ENCODE assay signal across 7 cellular contexts in the genomic region with DNA sequence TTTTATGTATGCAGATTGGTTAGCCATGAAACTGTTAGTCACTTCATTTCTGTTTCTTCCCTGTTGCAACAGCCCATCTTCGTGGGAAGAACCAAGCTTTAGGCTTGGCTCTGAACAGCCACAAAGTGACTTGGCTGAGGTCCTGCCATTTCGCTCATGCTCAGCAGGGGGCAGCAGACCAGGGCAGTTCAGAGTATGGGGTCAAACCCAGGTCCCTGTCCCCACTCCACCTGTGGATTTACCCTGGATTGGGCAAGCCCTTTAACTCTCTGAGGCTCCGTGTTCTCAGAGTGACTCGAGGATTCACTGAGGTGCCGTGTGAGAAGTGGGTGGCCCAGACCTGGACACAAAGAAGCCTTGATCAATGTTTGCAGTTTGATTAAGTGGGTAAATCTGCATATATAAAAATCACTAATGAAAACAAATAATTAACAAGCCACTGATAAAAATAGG. TPM values are rescaled to one million over a fixed set of nuclear protein-coding genes. Genes with fewer than 3 reads are reported as not detected.
DNase-seq lines count a peak whose midpoint lies in the region; ATAC-seq and TF ChIP-seq lines count a peak whose summit lies in the region.

No MANE protein-coding gene starts in this region.

- H3K4me3 Mint-ChIP-seq in activated CD4-positive, alpha-beta T cell treated with anti-CD3 and anti-CD28 coated beads, Interleukin-2, amount 10 ng/mL, durations not matched to agents 7 days and 5 days = no peak overlapping the region
- H3K4me3 Mint-ChIP-seq in endodermal cell (no peak overlapping the region), naive B cell (no peak overlapping the region)

- no peak overlapping the region for H3K4me3 ChIP-seq in GM12864 (ENCODE audit: low read depth, low read length)
- H3K4me3 ChIP-seq in endodermal cell (ENCODE audit: low read length) = no peak overlapping the region
- no peak overlapping the region for H3K4me3 ChIP-seq in aorta (ENCODE audit: low read length in 2 of 2)

- no peak for DNase-seq in GM12864 (ENCODE audit: low read depth)
- DNase-seq in NCI-H1105 treated with DMSO at 0.1 percent for 48 hours (lab: John Stamatoyannopoulos, UW) = peak; percentile 55
- DNase-seq in activated CD4-positive, alpha-beta T cell treated with anti-CD3 and anti-CD28 coated beads, Interleukin-2, amount 10 ng/mL, durations not matched to agents 7 days and 5 days = peak; percentile 61
- DNase-seq in endodermal cell = peak; percentile 86
- DNase-seq in naive B cell = peak; percentile 42
- peak in 1 of 2 donors; percentile 79 for DNase-seq in aorta

- intact Hi-C loops in aorta (cut with DNase I) = no loop called here

- H3K9me3 Mint-ChIP-seq in activated CD4-positive, alpha-beta T cell treated with anti-CD3 and anti-CD28 coated beads, Interleukin-2, amount 10 ng/mL, durations not matched to agents 7 days and 5 days = no peaks in the 10 kb centered on the region
- H3K9me3 Mint-ChIP-seq in endodermal cell (no peaks in the 10 kb centered on the region), naive B cell (no peaks in the 10 kb centered on the region)

- POLR2A ChIA-PET in activated CD4-positive, alpha-beta T cell treated with anti-CD3 and anti-CD28 coated beads, Interleukin-2, amount 10 ng/mL, durations not matched to agents 7 days and 5 days (lab: Charles Lee) = no interaction called here

- H3K27ac ChIP-seq in endodermal cell (ENCODE audit: low read depth, low read length) = no peak overlapping the region
- H3K27ac ChIP-seq in aorta (ENCODE audit: low read depth in 1 of 2, low read length in 2 of 2) = no peak overlapping the region

- H3K9me3 ChIP-seq in endodermal cell (ENCODE audit: control insufficient read depth, low read length) (no peaks in the 10 kb centered on the region), aorta (ENCODE audit: control insufficient read depth, low read length) (no peaks in the 10 kb centered on the region)

- H3K9ac ChIP-seq in endodermal cell (ENCODE audit: extremely low read depth, low read length, poor library complexity, severe bottlenecking) = no peak overlapping the region

- CTCF ChIA-PET in activated CD4-positive, alpha-beta T cell treated with anti-CD3 and anti-CD28 coated beads, Interleukin-2, amount 10 ng/mL, durations not matched to agents 7 days and 5 days (lab: Charles Lee) = interaction anchor here (0.6 to 2.8 kb wide), 7 partner anchors 23 to 837 kb away, joined by 3 to 10 read pairs (median 3); a partner anchor contains a TSS

- 48 to 71% methylated on average over 2 to 5 of the region's 5 CpGs for WGBS in endodermal cell (ENCODE audit: insufficient coverage in 1 of 2, insufficient read length in 1 of 2), 2 experiments
- WGBS in aorta, 2 donors = 46 to 58% methylated on average over 5 of the region's 5 CpGs

- H3K27ac Mint-ChIP-seq in activated CD4-positive, alpha-beta T cell treated with anti-CD3 and anti-CD28 coated beads, Interleukin-2, amount 10 ng/mL, durations not matched to agents 7 days and 5 days = no peak overlapping the region
- no peak overlapping the region for H3K27ac Mint-ChIP-seq in endodermal cell
- H3K27ac Mint-ChIP-seq in naive B cell = peak overlapping the region in 3 of 6 donors; percentile 15 to 78 (median 51)

- ATAC-seq in naive B cell (ENCODE audit: low read depth in 2 of 2) (peak in 1 of 2 donors; percentile 61), aorta (ENCODE audit: low FRiP score) (peak; percentile 68), HG03571 (IDR thresholded peaks at IDR 0.05; ENCODE audit: unreplicated experiment) (no peak)

- no peaks in the 10 kb centered on the region for H3K27me3 Mint-ChIP-seq in activated CD4-positive, alpha-beta T cell treated with anti-CD3 and anti-CD28 coated beads, Interleukin-2, amount 10 ng/mL, durations not matched to agents 7 days and 5 days
- H3K27me3 Mint-ChIP-seq in endodermal cell (ENCODE audit: insufficient read depth) (no peaks in the 10 kb centered on the region), naive B cell (no peaks in the 10 kb centered on the region)

- H3K4me1 Mint-ChIP-seq in activated CD4-positive, alpha-beta T cell treated with anti-CD3 and anti-CD28 coated beads, Interleukin-2, amount 10 ng/mL, durations not matched to agents 7 days and 5 days = peaks cover 7% of the 10 kb centered on the region
- H3K4me1 Mint-ChIP-seq in endodermal cell (peaks cover 3% of the 10 kb centered on the region), naive B cell (peaks cover 0 to 5% (median 1%) of the 10 kb centered on the region in 3 donors)

- H3K36me3 ChIP-seq in endodermal cell (ENCODE audit: control insufficient read depth, insufficient read depth, low read length) (peaks cover 68% of the 10 kb centered on the region), aorta (ENCODE audit: control insufficient read depth in 1 of 2, insufficient read depth in 2 of 2, low read length in 1 of 2) (peaks cover 0 to 18% of the 10 kb centered on the region in 2 donors)

- no peaks in the 10 kb centered on the region for H3K27me3 ChIP-seq in endodermal cell (ENCODE audit: control insufficient read depth, insufficient read depth, low read length, poor library complexity, severe bottlenecking)
- H3K27me3 ChIP-seq in aorta (ENCODE audit: control insufficient read depth in 1 of 2, insufficient read depth in 2 of 2, low read length in 1 of 2) = no peaks in the 10 kb centered on the region

- H3K4me1 ChIP-seq in endodermal cell (ENCODE audit: control insufficient read depth, insufficient read depth, low read length) (no peaks in the 10 kb centered on the region), aorta (ENCODE audit: control insufficient read depth in 1 of 2, insufficient read depth in 2 of 2, low read length in 2 of 2) (no peaks in the 10 kb centered on the region)

- H3K36me3 Mint-ChIP-seq in activated CD4-positive, alpha-beta T cell treated with anti-CD3 and anti-CD28 coated beads, Interleukin-2, amount 10 ng/mL, durations not matched to agents 7 days and 5 days (ENCODE audit: low read depth) = peaks cover 28% of the 10 kb centered on the region
- peaks cover 75% of the 10 kb centered on the region for H3K36me3 Mint-ChIP-seq in endodermal cell (ENCODE audit: low read depth)
- H3K36me3 Mint-ChIP-seq in naive B cell = peaks cover 14 to 16% of the 10 kb centered on the region in 2 donors

- peak; percentile 91 for TF ChIP-seq CTCF in GM12864 (IDR thresholded peaks at IDR 0.05; ENCODE audit: low read depth, low read length, missing control alignments)
- peak; percentile 99 for TF ChIP-seq CTCF in endodermal cell (conservative IDR thresholded peaks at IDR 0.05)

RNA-seq across cellular contexts. Expression of a gene that starts 19.8 kb away (rescaled TPM):
- total RNA-seq in activated CD4-positive, alpha-beta T cell treated with anti-CD3 and anti-CD28 coated beads, Interleukin-2, amount 10 ng/mL, durations not matched to agents 7 days and 5 days = 1 to 10 TPM; 2.6 to 2.7 TPM
- total RNA-seq in endodermal cell = 10 to 100 TPM; 19.0 to 41.6 TPM
- 31.0 TPM for polyA plus RNA-seq in endodermal cell (2013, experiment 1 of 2)
- polyA plus RNA-seq in endodermal cell (2013, experiment 2 of 2) = 29.1 TPM
- polyA plus RNA-seq in naive B cell (ENCODE audit: low read depth in 6 of 6) = 1 to 10 TPM in 4 of 6 donors, under 1 TPM in 2; 0.49 to 3.5 (median 1.8) TPM
- 10 to 100 TPM; 45.0 to 46.1 TPM for total RNA-seq in aorta
- polyA plus RNA-seq in aorta = 10 to 100 TPM; 32.6 to 92.9 TPM

RNA-seq across cellular contexts. Expression of a gene that starts 22.5 kb away (rescaled TPM):
- total RNA-seq in activated CD4-positive, alpha-beta T cell treated with anti-CD3 and anti-CD28 coated beads, Interleukin-2, amount 10 ng/mL, durations not matched to agents 7 days and 5 days = 100 to 1,000 TPM in 1 of 2 experiments, 10 to 100 TPM in 1; 90.5 to 105 TPM
- 100 to 1,000 TPM; 194 to 213 TPM for total RNA-seq in endodermal cell
- polyA plus RNA-seq in endodermal cell (2013, experiment 1 of 2) = 214 TPM
- polyA plus RNA-seq in endodermal cell (2013, experiment 2 of 2) = 205 TPM
- 100 to 1,000 TPM; 216 to 265 (median 253) TPM for polyA plus RNA-seq in naive B cell (ENCODE audit: low read depth in 6 of 6)
- total RNA-seq in aorta = 100 to 1,000 TPM; 120 to 143 TPM
- 100 to 1,000 TPM; 302 to 305 TPM for polyA plus RNA-seq in aorta

Comparison
In these comparisons a context has a peak if more than half of its experiments do, and no peak if none do; other contexts are left out.
1. RNA of a gene that starts 19.8 kb away (total RNA-seq): 45.0 to 46.1 TPM in aorta and 19.0 to 41.6 TPM in endodermal cell; 2.6 to 2.7 TPM in activated CD4-positive, alpha-beta T cell treated with anti-CD3 and anti-CD28 coated beads, Interleukin-2, amount 10 ng/mL, durations not matched to agents 7 days and 5 days; every median in the first group is over 4 times any median in the second.